In the genomic region with DNA sequence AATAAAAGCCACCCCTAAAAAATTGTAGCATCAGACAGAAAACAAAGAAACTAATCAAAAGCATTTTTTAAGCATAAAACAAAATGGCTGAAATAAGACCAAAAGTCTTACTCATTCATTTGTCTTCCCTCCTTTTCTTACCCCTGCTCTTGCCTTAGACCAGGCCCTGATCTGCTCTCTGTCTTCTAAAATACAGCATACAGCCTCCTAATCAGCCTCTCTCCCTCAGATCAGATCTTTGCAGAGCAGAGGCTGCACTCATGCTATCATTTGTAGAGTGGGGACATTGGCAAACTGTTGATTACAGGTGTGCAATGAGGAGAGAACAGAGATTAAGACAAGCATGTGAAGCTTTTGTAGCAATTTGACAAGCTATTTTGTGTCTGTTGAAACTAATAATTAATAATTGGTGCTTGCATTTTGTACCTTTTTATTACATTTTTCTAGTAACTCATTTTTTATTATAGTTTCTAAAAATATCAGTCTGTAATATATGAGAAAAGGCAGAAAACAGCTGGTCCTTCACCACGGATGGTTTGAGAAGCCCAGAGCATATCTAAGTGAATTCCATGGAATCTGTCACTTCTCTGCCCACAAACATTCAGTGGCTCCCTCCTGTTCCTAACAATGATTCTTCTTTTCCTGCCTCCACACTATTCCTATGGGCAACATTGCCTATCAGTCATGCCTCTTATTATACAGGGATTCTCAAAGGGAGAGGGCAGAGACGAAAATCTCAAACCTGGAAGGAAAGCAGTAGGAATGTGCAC, we compare ENCODE assay signal across 16 cellular contexts.
DNase-seq lines count a peak whose midpoint lies in the region; ATAC-seq, FAIRE-seq and TF ChIP-seq lines count a peak whose summit lies in the region.
"Had no signal": no experiment of that assay in that cellular context is flagged by ENCODE, and none has a peak within 500 bp of the region (broad histone marks: within the 10 kb centered on the region; RNA-seq: fewer than 3 reads in every experiment).

No MANE protein-coding gene starts in this region.

- H3K79me2 ChIP-seq in DND-41 (ENCODE audit: insufficient read depth, low read length) (no peaks in the 10 kb centered on the region), astrocyte (ENCODE audit: insufficient read depth, low read length) (no peaks in the 10 kb centered on the region)

- peak overlapping the region; percentile 42 for H2AFZ ChIP-seq in DND-41 (ENCODE audit: low read depth, low read length)
- H2AFZ ChIP-seq in astrocyte (ENCODE audit: low read depth, low read length): no peak overlapping the region

- H3K4me1 ChIP-seq in DND-41 (ENCODE audit: insufficient read depth, low read length) (peaks cover 24% of the 10 kb centered on the region), astrocyte (ENCODE audit: insufficient read depth, low read length) (no peaks in the 10 kb centered on the region), HAP-1 (peaks cover 5% of the 10 kb centered on the region)

- no peak overlapping the region for H3K9ac ChIP-seq in DND-41 (ENCODE audit: low read depth, low read length)
- no peak overlapping the region for H3K9ac ChIP-seq in astrocyte (ENCODE audit: low read length)

- H3K4me3 ChIP-seq in DND-41 (ENCODE audit: low read depth in 1 of 2, low read length in 2 of 2) (no peak overlapping the region), astrocyte (ENCODE audit: insufficient read depth, low read depth, low read length) (no peak overlapping the region), HAP-1 (no peak overlapping the region)

- H4K20me1 ChIP-seq in DND-41 (ENCODE audit: insufficient read depth, low read length) (no peaks in the 10 kb centered on the region), astrocyte (ENCODE audit: insufficient read depth, low read length) (no peaks in the 10 kb centered on the region)

- TF ChIP-seq CTCF in DND-41 (IDR thresholded peaks at IDR 0.05; ENCODE audit: borderline replicate concordance, extremely low read depth, low read length, poor library complexity, severe bottlenecking) (no peak), astrocyte (IDR thresholded peaks at IDR 0.05; ENCODE audit: insufficient read depth, low read depth, low read length) (no peak), nephron progenitor cell (IDR thresholded peaks at IDR 0.05) (no peak)

- no peak overlapping the region for H3K4me2 ChIP-seq in DND-41 (ENCODE audit: insufficient read depth, low read length)
- no peak overlapping the region for H3K4me2 ChIP-seq in astrocyte (ENCODE audit: low read length)

- H3K27me3 Mint-ChIP-seq in astrocyte (ENCODE audit: low read depth, unreplicated experiment) (no peaks in the 10 kb centered on the region), nephron progenitor cell (ENCODE audit: low read depth, poor library complexity) (peaks cover 1% of the 10 kb centered on the region)
- H3K27me3 Mint-ChIP-seq in activated naive CD8-positive, alpha-beta T cell treated with anti-CD3 and anti-CD28 coated beads for 36 hours: no peaks in the 10 kb centered on the region

- H3K27me3 ChIP-seq in DND-41 (ENCODE audit: insufficient read depth, low read length, poor library complexity) (no peaks in the 10 kb centered on the region), astrocyte (ENCODE audit: insufficient read depth, low read length) (no peaks in the 10 kb centered on the region), HAP-1 (ENCODE audit: low read depth) (no peaks in the 10 kb centered on the region)

- H3K36me3 ChIP-seq in DND-41 (ENCODE audit: insufficient read depth, low read length) (no peaks in the 10 kb centered on the region), astrocyte (ENCODE audit: insufficient read depth, low read length) (no peaks in the 10 kb centered on the region), HAP-1 (replicated peaks) (no peaks in the 10 kb centered on the region)

- H3K9me3 ChIP-seq in DND-41 (ENCODE audit: insufficient read depth, low read length, severe bottlenecking): no peaks in the 10 kb centered on the region
- no peaks in the 10 kb centered on the region for H3K9me3 ChIP-seq in astrocyte (ENCODE audit: insufficient read depth, low read depth, low read length)
- no peaks in the 10 kb centered on the region for H3K9me3 ChIP-seq in HAP-1

- H3K27ac ChIP-seq in DND-41 (ENCODE audit: low read length) (no peak overlapping the region), astrocyte (ENCODE audit: low read depth, low read length) (no peak overlapping the region)
- H3K27ac ChIP-seq: HL-60, RWPE1 had no signal

- H3K4me3 Mint-ChIP-seq in astrocyte (ENCODE audit: unreplicated experiment) (no peak overlapping the region), nephron progenitor cell (no peak overlapping the region)
- no peak overlapping the region for H3K4me3 Mint-ChIP-seq in activated naive CD8-positive, alpha-beta T cell treated with anti-CD3 and anti-CD28 coated beads for 36 hours

- H3K4me1 Mint-ChIP-seq in astrocyte (ENCODE audit: low read depth, unreplicated experiment): peaks cover 31% of the 10 kb centered on the region
- peaks cover 55% of the 10 kb centered on the region for H3K4me1 Mint-ChIP-seq in nephron progenitor cell
- H3K4me1 Mint-ChIP-seq in activated naive CD8-positive, alpha-beta T cell treated with anti-CD3 and anti-CD28 coated beads for 36 hours: peaks cover 49% of the 10 kb centered on the region

- DNase-seq in DND-41 (no peak), GM18507 (ENCODE audit: extremely low spot score, insufficient read length, low read depth) (no peak), astrocyte (ENCODE audit: low read depth) (peak; percentile 2), nephron progenitor cell (no peak), NCI-H1694 treated with DMSO at 0.1 percent for 48 hours (lab: John Stamatoyannopoulos, UW) (no peak), SKM-1 (lab: John Stamatoyannopoulos, UW; ENCODE audit: unreplicated experiment) (no peak), HAP-1 (ENCODE audit: low spot score in 2 of 2) (no peak)
- no peak for DNase-seq in activated naive CD8-positive, alpha-beta T cell treated with anti-CD3 and anti-CD28 coated beads for 36 hours
- DNase-seq: C1 segment of cervical spinal cord; GF-D8; NCI-H1048; NCI-H2227 treated with DMSO at 0.1 percent for 48 hours; NCI-H524; NK-92 treated with Interleukin-12 subunit alpha and Interleukin-12 subunit beta, amount 100 ng/mL, for 24 hours had no signal

- in situ Hi-C loops in HAP-1 (cut with MboI; ENCODE audit: low sequenced_read_pairs): no loop called here

- H3K36me3 Mint-ChIP-seq in astrocyte (ENCODE audit: low read depth, unreplicated experiment) (no peaks in the 10 kb centered on the region), nephron progenitor cell (ENCODE audit: low read depth) (peaks cover 5% of the 10 kb centered on the region)
- peaks cover 4% of the 10 kb centered on the region for H3K36me3 Mint-ChIP-seq in activated naive CD8-positive, alpha-beta T cell treated with anti-CD3 and anti-CD28 coated beads for 36 hours

- ATAC-seq in DND-41 (ENCODE audit: insufficient read depth, low read depth): no peak

- H3K27ac Mint-ChIP-seq in astrocyte (ENCODE audit: unreplicated experiment) (no peak overlapping the region), nephron progenitor cell (peak overlapping the region; percentile 3)
- no peak overlapping the region for H3K27ac Mint-ChIP-seq in activated naive CD8-positive, alpha-beta T cell treated with anti-CD3 and anti-CD28 coated beads for 36 hours

- FAIRE-seq in GM18507 (lab: Jason Lieb, UNC): peak; percentile 9
- FAIRE-seq in astrocyte (lab: Jason Lieb, UNC): no peak

- no peaks in the 10 kb centered on the region for H3K9me3 Mint-ChIP-seq in astrocyte (ENCODE audit: unreplicated experiment)
- H3K9me3 Mint-ChIP-seq in nephron progenitor cell: no peaks in the 10 kb centered on the region
- H3K9me3 Mint-ChIP-seq in activated naive CD8-positive, alpha-beta T cell treated with anti-CD3 and anti-CD28 coated beads for 36 hours: peaks cover 2% of the 10 kb centered on the region
